In genomic region chr1:196355206-196355786, GRCh38 we compare ENCODE assay signal across 8 cellular contexts.
DNase-seq lines count a peak whose midpoint lies in the region; ATAC-seq and TF ChIP-seq lines count a peak whose summit lies in the region.

No MANE protein-coding gene starts in this region.

- no peak overlapping the region for H3K4me3 ChIP-seq in epithelial cell of proximal tubule (ENCODE audit: low read depth, low read length)

- ATAC-seq in GM18873 (IDR thresholded peaks at IDR 0.05; ENCODE audit: low FRiP score, unreplicated experiment) (no peak), HG03139 (IDR thresholded peaks at IDR 0.05; ENCODE audit: unreplicated experiment) (no peak)

- TF ChIP-seq CTCF in epithelial cell of proximal tubule (conservative IDR thresholded peaks at IDR 0.05; ENCODE audit: low read depth, low read length) = peak; percentile 77

- DNase-seq in DMS53 (lab: John Stamatoyannopoulos, UW) = peak; percentile 52
- DNase-seq in DMS53 treated with DMSO at 0.1 percent for 48 hours (lab: John Stamatoyannopoulos, UW; ENCODE audit: unreplicated experiment) = no peak
- DNase-seq in NCI-H446 treated with DMSO at 0.1 percent for 48 hours (lab: John Stamatoyannopoulos, UW) = peak; percentile 21
- DNase-seq in epithelial cell of proximal tubule (ENCODE audit: low read depth) = no peak
- DNase-seq in smooth muscle cell of the brain vasculature (ENCODE audit: low read depth, low spot score) = peak; percentile 33
- no peak for DNase-seq in HuH-7 (ENCODE audit: low spot score)

Comparison
In these comparisons a context has a peak if more than half of its experiments do, and no peak if none do; other contexts are left out.
1. DNase-seq: peak in DMS53 (single experiment), NCI-H446 treated with DMSO at 0.1 percent for 48 hours (single experiment) and smooth muscle cell of the brain vasculature (single experiment); none in DMS53 treated with DMSO at 0.1 percent for 48 hours (single experiment), epithelial cell of proximal tubule (single experiment) and HuH-7 (single experiment).